Comparison of ENCODE assay signal across 8 cellular contexts in genomic region chr3:196528639-196529233, GRCh38. TPM values are rescaled to one million over a fixed set of nuclear protein-coding genes. Genes with fewer than 3 reads are reported as not detected.
DNase-seq lines count a peak whose midpoint lies in the region; ATAC-seq, FAIRE-seq and TF ChIP-seq lines count a peak whose summit lies in the region.

No MANE protein-coding gene starts in this region.

- H3K4me2 ChIP-seq in PC-9, result peak overlapping the region; percentile 98

- H3K4me1 ChIP-seq in CD4-positive, CD25-positive, alpha-beta regulatory T cell (ENCODE audit: control insufficient read depth, insufficient read depth, low read length, poor library complexity, severe bottlenecking), result peaks cover 11% of the 10 kb centered on the region
- H3K4me1 ChIP-seq in PC-9 (replicated peaks; ENCODE audit: insufficient read depth) (no peaks in the 10 kb centered on the region), ovary (ENCODE audit: insufficient read depth) (peaks cover 4% of the 10 kb centered on the region), thyroid gland (no peaks in the 10 kb centered on the region)

- H3K9me3 Mint-ChIP-seq in CD4-positive, CD25-positive, alpha-beta regulatory T cell, result peaks cover 0 to 1% (median 0%) of the 10 kb centered on the region in 7 donors

- H3K27me3 Mint-ChIP-seq in CD4-positive, CD25-positive, alpha-beta regulatory T cell, result peaks cover 16% of the 10 kb centered on the region

- H3K9me3 ChIP-seq in CD4-positive, CD25-positive, alpha-beta regulatory T cell (ENCODE audit: control insufficient read depth in 2 of 2, low read length in 2 of 2), result no peaks in the 10 kb centered on the region
- H3K9me3 ChIP-seq in PC-9 (ENCODE audit: insufficient read depth, low read depth), result 0 out of 2 replicates have a peak, but pooled peaks cover 4% of the 10 kb centered on the region
- peaks cover 0 to 3% of the 10 kb centered on the region in 2 donors for H3K9me3 ChIP-seq in ovary
- no peaks in the 10 kb centered on the region for H3K9me3 ChIP-seq in thyroid gland

- no peak for TF ChIP-seq EP300 in ovary (IDR thresholded peaks at IDR 0.05)

- no peaks in the 10 kb centered on the region for H3K79me2 ChIP-seq in PC-9 (ENCODE audit: low read depth)

- 3 to 4% (median 3%) methylated on average over 43 to 52 of the region's 52 CpGs for WGBS in ovary, 3 donors
- WGBS in thyroid gland, 2 donors, result 9 to 21% methylated on average over 18 to 25 of the region's 52 CpGs

- H3K4me1 Mint-ChIP-seq in CD4-positive, CD25-positive, alpha-beta regulatory T cell, result peaks cover 4 to 11% (median 9%) of the 10 kb centered on the region in 4 donors

- peak; percentile 56 to 81 (median 64) for DNase-seq in CD4-positive, CD25-positive, alpha-beta regulatory T cell
- DNase-seq in GM19239 (ENCODE audit: insufficient read length, low spot score) (peak; percentile 97), PC-9 (peak; percentile 59 to 93), activated gamma-delta T cell (lab: John Stamatoyannopoulos, UW) (peak; percentile 29), germinal center (ENCODE audit: low spot score) (peak; percentile 89), ovary (peak; percentile 21 to 66 (median 42)), thyroid gland (peak; percentile 26 to 52)

- peak overlapping the region in 1 of 3 donors; percentile 85 for H3K27ac Mint-ChIP-seq in CD4-positive, CD25-positive, alpha-beta regulatory T cell

- H3K9me2 ChIP-seq in PC-9 (ENCODE audit: insufficient read depth), result no peaks in the 10 kb centered on the region

- H3K36me3 Mint-ChIP-seq in CD4-positive, CD25-positive, alpha-beta regulatory T cell, result peaks cover 4% of the 10 kb centered on the region

- CTCF ChIA-PET in PC-9 (lab: Charles Lee), result interaction anchor here (0.5 to 1.3 kb wide), 14 partner anchors 10 to 628 kb away, joined by 3 to 6 read pairs (median 3); no protein-coding TSS in a partner anchor

- no peaks in the 10 kb centered on the region for H4K20me1 ChIP-seq in PC-9 (ENCODE audit: insufficient read depth)

- no peaks in the 10 kb centered on the region for H3K27me3 ChIP-seq in CD4-positive, CD25-positive, alpha-beta regulatory T cell (ENCODE audit: control insufficient read depth, insufficient read depth, low read length)
- H3K27me3 ChIP-seq in PC-9 (ENCODE audit: insufficient read depth, low read depth), result no peaks in the 10 kb centered on the region
- H3K27me3 ChIP-seq in ovary, result no peaks in the 10 kb centered on the region
- no peaks in the 10 kb centered on the region for H3K27me3 ChIP-seq in thyroid gland

- TF ChIP-seq POLR2A in ovary (IDR thresholded peaks at IDR 0.05), result no peak
- TF ChIP-seq POLR2A in thyroid gland (IDR thresholded peaks at IDR 0.05), result no peak

- TF ChIP-seq CTCF in PC-9 (conservative IDR thresholded peaks at IDR 0.05), result peak; percentile 89
- TF ChIP-seq CTCF in ovary (IDR thresholded peaks at IDR 0.05), result peak in 1 of 3 donors; percentile 56
- peak in 5 of 6 experiments; percentile 26 to 62 (median 45) for TF ChIP-seq CTCF in thyroid gland (IDR thresholded peaks at IDR 0.05)

- H3K4me3 Mint-ChIP-seq in CD4-positive, CD25-positive, alpha-beta regulatory T cell, result peak overlapping the region; percentile 69 to 78 (median 74)

- H3F3A ChIP-seq in PC-9 (ENCODE audit: insufficient read depth, low read depth), result peaks cover 3% of the 10 kb centered on the region; the same call in 1 of the 2 replicates

- peak overlapping the region; percentile 86 for H2AFZ ChIP-seq in PC-9

- no peaks in the 10 kb centered on the region for H3K36me3 ChIP-seq in CD4-positive, CD25-positive, alpha-beta regulatory T cell (ENCODE audit: control insufficient read depth, insufficient read depth, low read length)
- no peaks in the 10 kb centered on the region for H3K36me3 ChIP-seq in PC-9 (ENCODE audit: low read depth)
- H3K36me3 ChIP-seq in ovary, result no peaks in the 10 kb centered on the region
- H3K36me3 ChIP-seq in thyroid gland, result no peaks in the 10 kb centered on the region

- POLR2A ChIA-PET in PC-9 (lab: Charles Lee; ENCODE audit: unreplicated experiment), result interaction anchor here (0.5 to 0.7 kb wide), 4 partner anchors 179 to 1546 kb away, joined by 3 to 4 read pairs (median 3); no protein-coding TSS in a partner anchor

- H3K27ac ChIP-seq in CD4-positive, CD25-positive, alpha-beta regulatory T cell (ENCODE audit: insufficient read depth, low read length, poor library complexity, severe bottlenecking), result no peak overlapping the region
- H3K27ac ChIP-seq in PC-9 (no peak overlapping the region), ovary (no peak overlapping the region), thyroid gland (no peak overlapping the region)

- no TSS peak for BruUV-seq in PC-9 (replicated peaks; lab: Mats Ljungman, UMichigan)

- ATAC-seq in CD4-positive, CD25-positive, alpha-beta regulatory T cell (ENCODE audit: low read depth in 2 of 2), result peak; percentile 96 to 98
- peak; percentile 73 for ATAC-seq in HG03520 (IDR thresholded peaks at IDR 0.05; ENCODE audit: unreplicated experiment)

- intact Hi-C loops in PC-9 (cut with micrococcal nuclease; ENCODE audit: unreplicated experiment), result loop anchor here (1.0 to 10.0 kb wide), 5 partner anchors 25 to 656 kb away; partner anchors contain the start of genes FBXO45, NCBP2, RNF168 and WDR53
- intact Hi-C loops in ovary (cut with DNase I), result no loop called here
- intact Hi-C loops in thyroid gland (cut with DNase I), result loop anchor here (10.0 kb wide), 1 partner anchor 274 kb away; no protein-coding TSS in a partner anchor

- peak overlapping the region; percentile 55 for H3K4me3 ChIP-seq in CD4-positive, CD25-positive, alpha-beta regulatory T cell (ENCODE audit: low read depth, low read length)
- H3K4me3 ChIP-seq in PC-9 (peak overlapping the region; percentile 66), ovary (peak overlapping the region; percentile 22), thyroid gland (replicated peaks in 1 of 3) (peak overlapping the region in 1 of 3 donors; percentile 14)

- FAIRE-seq in GM19239 (lab: Jason Lieb, UNC), result peak; percentile 81

RNA-seq across cellular contexts. Expression of gene SMCO1, which starts 13.6 kb away (rescaled TPM):
- not detected for total RNA-seq in CD4-positive, CD25-positive, alpha-beta regulatory T cell
- polyA plus RNA-seq in CD4-positive, CD25-positive, alpha-beta regulatory T cell, result not detected
- total RNA-seq in PC-9 (2021), result not detected in 2 replicates
- total RNA-seq in ovary, result not detected
- not detected for polyA plus RNA-seq in ovary
- not detected for total RNA-seq in thyroid gland

RNA-seq across cellular contexts. Expression of gene RNF168, which starts 25.2 kb away (rescaled TPM):
- total RNA-seq in CD4-positive, CD25-positive, alpha-beta regulatory T cell, result 29.5 TPM
- 10 to 100 TPM in 1 of 4 donors, 1 to 10 TPM in 3; 8.3 to 10.5 (median 8.6) TPM for polyA plus RNA-seq in CD4-positive, CD25-positive, alpha-beta regulatory T cell
- total RNA-seq in PC-9 (2021) (49.3 and 60.6 TPM in 2 replicates), ovary (10 to 100 TPM; 11.6 to 29.3 (median 23.3) TPM), thyroid gland (10 to 100 TPM; 14.7 to 21.3 (median 17.9) TPM)
- 1 to 10 TPM; 8.0 to 8.6 TPM for polyA plus RNA-seq in ovary

RNA-seq across cellular contexts. Expression of gene WDR53, which starts 39.6 kb away (rescaled TPM):
- total RNA-seq in CD4-positive, CD25-positive, alpha-beta regulatory T cell, result 32.3 TPM
- 10 to 100 TPM; 34.0 to 46.0 (median 36.4) TPM for polyA plus RNA-seq in CD4-positive, CD25-positive, alpha-beta regulatory T cell
- total RNA-seq in PC-9 (2021) (33.5 and 34.8 TPM in 2 replicates), ovary (10 to 100 TPM in 4 of 7 donors, 1 to 10 TPM in 3; 3.0 to 14.1 (median 11.6) TPM), thyroid gland (10 to 100 TPM in 1 of 4 donors, 1 to 10 TPM in 3; 3.7 to 13.0 (median 4.4) TPM)
- 10 to 100 TPM; 10.8 to 13.1 TPM for polyA plus RNA-seq in ovary

RNA-seq across cellular contexts. Expression of gene FBXO45, which starts 39.7 kb away (rescaled TPM):
- 9.1 TPM for total RNA-seq in CD4-positive, CD25-positive, alpha-beta regulatory T cell
- polyA plus RNA-seq in CD4-positive, CD25-positive, alpha-beta regulatory T cell, result 1 to 10 TPM; 3.2 to 8.2 (median 4.6) TPM
- total RNA-seq in PC-9 (2021) (16.5 and 21.3 TPM in 2 replicates), ovary (1 to 10 TPM; 3.8 to 8.2 (median 7.2) TPM), thyroid gland (1 to 10 TPM; 4.0 to 8.9 (median 5.7) TPM)
- polyA plus RNA-seq in ovary, result 1 to 10 TPM; 3.8 to 7.3 TPM

Comparison
In these comparisons a context has a peak if more than half of its experiments do, and no peak if none do; other contexts are left out.
1. DNase-seq: peak in every context shown above with its lines; median percentile 97 in GM19239; 89 in germinal center; 76 in PC-9; 64 in CD4-positive, CD25-positive, alpha-beta regulatory T cell; 42 in ovary; 39 in thyroid gland; 29 in activated gamma-delta T cell.
2. intact Hi-C loops: an anchor here in PC-9 (1.0 to 10.0 kb wide) and thyroid gland (10.0 kb wide); none called in ovary.